ENCODE assay signal across 8 cellular contexts in the genomic region with DNA sequence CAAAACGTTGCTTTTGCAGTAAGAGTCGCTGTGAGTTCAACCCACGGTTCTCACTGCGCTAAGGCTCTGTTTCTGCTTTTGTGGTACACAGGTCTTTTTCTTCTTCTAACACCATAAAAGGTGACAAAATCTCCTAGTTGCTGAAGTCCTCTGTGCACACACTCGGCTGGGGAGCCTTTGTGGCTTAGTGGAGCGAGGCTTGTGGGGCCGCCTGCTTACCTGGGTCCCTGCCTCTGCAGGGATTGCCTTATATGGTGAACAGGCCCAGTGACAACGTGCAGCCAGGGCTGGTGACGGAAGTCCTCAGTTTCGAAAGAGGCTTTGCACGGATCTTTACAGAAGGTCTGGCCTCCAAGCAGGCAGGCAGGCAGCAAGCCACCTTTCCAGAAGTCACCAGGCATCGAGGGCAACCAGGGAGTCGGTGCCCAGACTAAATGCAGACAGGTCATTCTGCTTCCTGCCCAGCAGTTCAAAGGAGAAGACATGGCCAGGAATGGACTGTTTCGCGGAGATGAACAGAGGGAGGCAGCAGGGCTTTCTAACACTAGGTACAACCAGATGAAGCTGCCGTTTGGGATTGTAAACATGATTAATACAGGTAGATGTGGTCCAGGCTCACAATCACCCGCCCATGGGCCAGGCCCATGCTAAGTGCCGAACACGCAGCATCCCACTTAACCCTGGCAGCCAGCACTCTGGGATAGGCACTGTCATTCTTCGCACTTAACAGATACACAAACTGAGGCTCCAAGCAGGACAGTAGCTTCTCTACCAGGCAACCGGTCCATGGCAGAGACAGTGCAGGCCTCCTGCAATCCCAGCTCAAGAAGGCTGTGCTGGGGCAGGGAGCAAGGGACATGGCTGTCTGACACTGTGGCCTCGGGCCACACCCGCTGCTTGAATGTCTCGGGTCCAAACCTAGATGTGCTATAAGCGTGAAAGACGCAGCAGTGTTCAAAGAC. TPM values are rescaled to one million over a fixed set of nuclear protein-coding genes. Genes with fewer than 3 reads are reported as not detected.
DNase-seq lines count a peak whose midpoint lies in the region; ATAC-seq lines count a peak whose summit lies in the region.

No MANE protein-coding gene starts in this region.

- no peaks in the 10 kb centered on the region for H3K27me3 Mint-ChIP-seq in activated naive CD8-positive, alpha-beta T cell treated with anti-CD3 and anti-CD28 coated beads for 36 hours

- peak; percentile 88 for ATAC-seq in HG03280 (IDR thresholded peaks at IDR 0.05; ENCODE audit: unreplicated experiment)

- H3K79me2 ChIP-seq in GM23248 (ENCODE audit: insufficient read depth), result no peaks in the 10 kb centered on the region

- H3K4me2 ChIP-seq in GM23248 (ENCODE audit: unreplicated experiment), result no peak overlapping the region

- H3K27ac ChIP-seq in GM23248, result no peak overlapping the region

- peaks cover 79% of the 10 kb centered on the region for H3K4me1 Mint-ChIP-seq in activated naive CD8-positive, alpha-beta T cell treated with anti-CD3 and anti-CD28 coated beads for 36 hours

- in situ Hi-C loops in GM23248 (cut with MboI), result loop anchor here (5.0 kb wide), 2 partner anchors 107 to 212 kb away; no protein-coding TSS in a partner anchor

- H3K9me2 ChIP-seq in GM23248 (ENCODE audit: insufficient read depth), result no peaks in the 10 kb centered on the region

- H4K20me1 ChIP-seq in GM23248 (ENCODE audit: insufficient read depth), result no peaks in the 10 kb centered on the region

- no peak overlapping the region for H3K4me3 ChIP-seq in GM23248

- no peaks in the 10 kb centered on the region for H3K36me3 ChIP-seq in GM23248 (ENCODE audit: low read depth)

- peak; percentile 51 for DNase-seq in NCI-H345 (lab: John Stamatoyannopoulos, UW)
- no peak for DNase-seq in NCI-H345 treated with DMSO at 0.1 percent for 48 hours (lab: John Stamatoyannopoulos, UW; ENCODE audit: unreplicated experiment)
- DNase-seq in T-helper 1 cell, result peak; percentile 53 to 99 (median 67)
- DNase-seq in activated naive CD8-positive, alpha-beta T cell treated with anti-CD3 and anti-CD28 coated beads for 36 hours, result peak; percentile 87
- DNase-seq in stimulated activated CD4-positive, alpha-beta T cell treated with anti-CD3 and anti-CD28 coated beads, Interleukin-15, amount 100 ng/mL, for 1 hour (ENCODE audit: low read depth in 1 of 2, low spot score in 1 of 2), result peak; percentile 49 to 61
- DNase-seq in amniotic stem cell (lab: John Stamatoyannopoulos, UW), result no peak
- DNase-seq in GM23248, result no peak

- peaks cover 16% of the 10 kb centered on the region for H3K4me1 ChIP-seq in GM23248 (ENCODE audit: insufficient read depth)

- H3K27me3 ChIP-seq in GM23248 (replicated peaks; ENCODE audit: insufficient read depth), result no peaks in the 10 kb centered on the region

- peaks cover 17% of the 10 kb centered on the region for H3K36me3 Mint-ChIP-seq in activated naive CD8-positive, alpha-beta T cell treated with anti-CD3 and anti-CD28 coated beads for 36 hours

- no peak overlapping the region for H3K9ac ChIP-seq in GM23248

- H3K9me3 Mint-ChIP-seq in activated naive CD8-positive, alpha-beta T cell treated with anti-CD3 and anti-CD28 coated beads for 36 hours, result no peaks in the 10 kb centered on the region

- no peak overlapping the region for H2AFZ ChIP-seq in GM23248

- no peaks in the 10 kb centered on the region for H3K9me3 ChIP-seq in GM23248 (ENCODE audit: low read depth)

- H3K4me3 Mint-ChIP-seq in activated naive CD8-positive, alpha-beta T cell treated with anti-CD3 and anti-CD28 coated beads for 36 hours, result peak overlapping the region; percentile 62

- WGBS in GM23248 (ENCODE audit: low coverage in 1 of 2, low lambda C conversion rate in 2 of 2, missing lambda C conversion rate in 2 of 2), 2 experiments, result 92% methylated on average over 25 to 26 of the region's 26 CpGs

- H3F3A ChIP-seq in GM23248 (ENCODE audit: insufficient read depth), result peaks cover 9% of the 10 kb centered on the region; the same call in 1 of the 2 replicates

- peak overlapping the region; percentile 97 for H3K27ac Mint-ChIP-seq in activated naive CD8-positive, alpha-beta T cell treated with anti-CD3 and anti-CD28 coated beads for 36 hours

RNA-seq across cellular contexts. Expression of a gene that starts 10.7 kb away (rescaled TPM):
- 10 to 100 TPM; 10.4 to 11.3 TPM for total RNA-seq in activated naive CD8-positive, alpha-beta T cell treated with anti-CD3 and anti-CD28 coated beads for 36 hours
- total RNA-seq in GM23248 (2014; rRNA removed; shearing (Covaris generic)), result 45.6 and 57.5 TPM in 2 replicates
- 62.0 and 62.7 TPM in 2 replicates for polyA plus RNA-seq in GM23248 (2016; fragmentation: Nextera tagmentation; extraction: Ambion mirVana)

Comparison
In these comparisons a context has a peak if more than half of its experiments do, and no peak if none do; other contexts are left out.
1. DNase-seq: peak in NCI-H345 (single experiment), T-helper 1 cell (5 of 5), activated naive CD8-positive, alpha-beta T cell treated with anti-CD3 and anti-CD28 coated beads for 36 hours (single experiment) and stimulated activated CD4-positive, alpha-beta T cell treated with anti-CD3 and anti-CD28 coated beads, Interleukin-15, amount 100 ng/mL, for 1 hour (2 of 2); none in NCI-H345 treated with DMSO at 0.1 percent for 48 hours (single experiment), amniotic stem cell (single experiment) and GM23248 (single experiment).